1 cellular context compared by ENCODE assay signal in genomic region chr14:102139248-102140026, GRCh38.
TF ChIP-seq lines count a peak whose summit lies in the region.

A gene with protein sequence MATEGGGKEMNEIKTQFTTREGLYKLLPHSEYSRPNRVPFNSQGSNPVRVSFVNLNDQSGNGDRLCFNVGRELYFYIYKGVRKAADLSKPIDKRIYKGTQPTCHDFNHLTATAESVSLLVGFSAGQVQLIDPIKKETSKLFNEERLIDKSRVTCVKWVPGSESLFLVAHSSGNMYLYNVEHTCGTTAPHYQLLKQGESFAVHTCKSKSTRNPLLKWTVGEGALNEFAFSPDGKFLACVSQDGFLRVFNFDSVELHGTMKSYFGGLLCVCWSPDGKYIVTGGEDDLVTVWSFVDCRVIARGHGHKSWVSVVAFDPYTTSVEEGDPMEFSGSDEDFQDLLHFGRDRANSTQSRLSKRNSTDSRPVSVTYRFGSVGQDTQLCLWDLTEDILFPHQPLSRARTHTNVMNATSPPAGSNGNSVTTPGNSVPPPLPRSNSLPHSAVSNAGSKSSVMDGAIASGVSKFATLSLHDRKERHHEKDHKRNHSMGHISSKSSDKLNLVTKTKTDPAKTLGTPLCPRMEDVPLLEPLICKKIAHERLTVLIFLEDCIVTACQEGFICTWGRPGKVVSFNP (plus strand): TSS chr14:102139897. CDS start chr14:102139924, 27 bp downstream.

TF ChIP-seq in K562, 482 proteins besides CTCF, POLR2A, EP300 and RAD21 (continued from another document and continues in another):
- TF ChIP-seq RERE (CRISPR knock-in tag; IDR thresholded peaks at IDR 0.05; ENCODE audit: borderline replicate concordance) (no peak), TAF15 (IDR thresholded peaks at IDR 0.05; ENCODE audit: low read depth, low read length) (no peak), TAF7 (tag; IDR thresholded peaks at IDR 0.05) (0 out of 2 replicates have a peak, but pooled peaks have one; percentile 60), ATF1 (CRISPR knock-in tag; IDR thresholded peaks at IDR 0.05) (no peak), ATF1 (tag; IDR thresholded peaks at IDR 0.05) (0 out of 2 replicates have a peak, but pooled peaks have one; percentile 20), RREB1 (CRISPR knock-in tag; IDR thresholded peaks at IDR 0.05) (0 out of 2 replicates have a peak, but pooled peaks have one; percentile 55), PHF20 (IDR thresholded peaks at IDR 0.05; ENCODE audit: partially characterized antibody) (peak; percentile 21), HDAC1 (IDR thresholded peaks at IDR 0.05) (peak in 1 of 2 experiments; percentile 81; a peak in 2 of 4 replicates), ESRRA (IDR thresholded peaks at IDR 0.05; ENCODE audit: borderline replicate concordance, low read depth) (no peak), ZBTB17 (CRISPR knock-in tag; IDR thresholded peaks at IDR 0.05) (0 out of 2 replicates have a peak, but pooled peaks have one; percentile 47), CTBP1 (IDR thresholded peaks at IDR 0.05; ENCODE audit: borderline replicate concordance) (peak; percentile 84; the same call in 1 of the 2 replicates), EP400 (IDR thresholded peaks at IDR 0.05) (peak; percentile 78), FUS (optimal IDR thresholded peaks at IDR 0.05; ENCODE audit: low read depth, low read length) (no peak), PREB (CRISPR knock-in tag; IDR thresholded peaks at IDR 0.05) (no peak), TAF1 (IDR thresholded peaks at IDR 0.05; ENCODE audit: control insufficient read depth, extremely low read depth, insufficient read depth, low read length, severe bottlenecking) (peak; percentile 80), FOXA3 (CRISPR knock-in tag; conservative IDR thresholded peaks at IDR 0.05 in 1 of 2, IDR thresholded peaks at IDR 0.05 in 1 of 2) (peak in 1 of 2 experiments; percentile 55; a peak in 1 of 4 replicates), GATA2 (CRISPR knock-in tag; IDR thresholded peaks at IDR 0.05) (peak; percentile 57), TEAD1 (CRISPR knock-in tag; IDR thresholded peaks at IDR 0.05) (peak in 1 of 2 experiments; percentile 66; a peak in 1 of 4 replicates), ZNF695 (CRISPR knock-in tag; IDR thresholded peaks at IDR 0.05) (no peak), REST (CRISPR knock-in tag; IDR thresholded peaks at IDR 0.05; ENCODE audit: low read depth) (peak; percentile 85; the same call in 1 of the 2 replicates), MEIS2 (IDR thresholded peaks at IDR 0.05; ENCODE audit: partially characterized antibody) (peak; percentile 14), HMG20A (CRISPR knock-in tag; conservative IDR thresholded peaks at IDR 0.05) (no peak), GATAD2B (IDR thresholded peaks at IDR 0.05; ENCODE audit: borderline replicate concordance) (no peak), RBBP5 (IDR thresholded peaks at IDR 0.05; ENCODE audit: borderline replicate concordance, insufficient read depth, low read length, poor library complexity, severe bottlenecking) (peak; percentile 54), YY1 (IDR thresholded peaks at IDR 0.05; ENCODE audit: borderline replicate concordance in 1 of 3, control insufficient read depth in 1 of 3, extremely low read depth in 1 of 3, insufficient read depth in 3 of 3, insufficient read length in 1 of 3, insufficient replicate concordance in 2 of 3, low read depth in 1 of 3, low read length in 2 of 3) (peak; percentile 80 to 94 (median 88)), NFRKB (IDR thresholded peaks at IDR 0.05; ENCODE audit: low read depth) (peak; percentile 70; the same call in 1 of the 2 replicates), SUPT5H (IDR thresholded peaks at IDR 0.05) (peak; percentile 68; the same call in 1 of the 2 replicates), CHD4 (IDR thresholded peaks at IDR 0.05; ENCODE audit: insufficient read depth, insufficient replicate concordance, low read depth, low read length, poor library complexity, severe bottlenecking) (no peak), KDM5B (IDR thresholded peaks at IDR 0.05; ENCODE audit: insufficient replicate concordance, low read depth, low read length) (peak; percentile 66), E2F6 (IDR thresholded peaks at IDR 0.05; ENCODE audit: borderline replicate concordance in 1 of 2, extremely low read depth in 1 of 2, insufficient read depth in 1 of 2, insufficient read length in 1 of 2, low read depth in 1 of 2, low read length in 1 of 2, poor library complexity in 1 of 2, severe bottlenecking in 1 of 2) (peak in 1 of 2 experiments; percentile 53), SIN3B (IDR thresholded peaks at IDR 0.05; ENCODE audit: low read depth) (0 out of 2 replicates have a peak, but pooled peaks have one; percentile 17)
- TF ChIP-seq, protein P1, sequence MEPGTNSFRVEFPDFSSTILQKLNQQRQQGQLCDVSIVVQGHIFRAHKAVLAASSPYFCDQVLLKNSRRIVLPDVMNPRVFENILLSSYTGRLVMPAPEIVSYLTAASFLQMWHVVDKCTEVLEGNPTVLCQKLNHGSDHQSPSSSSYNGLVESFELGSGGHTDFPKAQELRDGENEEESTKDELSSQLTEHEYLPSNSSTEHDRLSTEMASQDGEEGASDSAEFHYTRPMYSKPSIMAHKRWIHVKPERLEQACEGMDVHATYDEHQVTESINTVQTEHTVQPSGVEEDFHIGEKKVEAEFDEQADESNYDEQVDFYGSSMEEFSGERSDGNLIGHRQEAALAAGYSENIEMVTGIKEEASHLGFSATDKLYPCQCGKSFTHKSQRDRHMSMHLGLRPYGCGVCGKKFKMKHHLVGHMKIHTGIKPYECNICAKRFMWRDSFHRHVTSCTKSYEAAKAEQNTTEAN (CRISPR knock-in tag; IDR thresholded peaks at IDR 0.05): 0 out of 2 replicates have a peak, but pooled peaks have one; percentile 29
- TF ChIP-seq, protein P2, sequence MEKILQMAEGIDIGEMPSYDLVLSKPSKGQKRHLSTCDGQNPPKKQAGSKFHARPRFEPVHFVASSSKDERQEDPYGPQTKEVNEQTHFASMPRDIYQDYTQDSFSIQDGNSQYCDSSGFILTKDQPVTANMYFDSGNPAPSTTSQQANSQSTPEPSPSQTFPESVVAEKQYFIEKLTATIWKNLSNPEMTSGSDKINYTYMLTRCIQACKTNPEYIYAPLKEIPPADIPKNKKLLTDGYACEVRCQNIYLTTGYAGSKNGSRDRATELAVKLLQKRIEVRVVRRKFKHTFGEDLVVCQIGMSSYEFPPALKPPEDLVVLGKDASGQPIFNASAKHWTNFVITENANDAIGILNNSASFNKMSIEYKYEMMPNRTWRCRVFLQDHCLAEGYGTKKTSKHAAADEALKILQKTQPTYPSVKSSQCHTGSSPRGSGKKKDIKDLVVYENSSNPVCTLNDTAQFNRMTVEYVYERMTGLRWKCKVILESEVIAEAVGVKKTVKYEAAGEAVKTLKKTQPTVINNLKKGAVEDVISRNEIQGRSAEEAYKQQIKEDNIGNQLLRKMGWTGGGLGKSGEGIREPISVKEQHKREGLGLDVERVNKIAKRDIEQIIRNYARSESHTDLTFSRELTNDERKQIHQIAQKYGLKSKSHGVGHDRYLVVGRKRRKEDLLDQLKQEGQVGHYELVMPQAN (IDR thresholded peaks at IDR 0.05; ENCODE audit: borderline replicate concordance): peak; percentile 75
